Comparison of ENCODE assay signal across 21 cellular contexts in the genomic region with DNA sequence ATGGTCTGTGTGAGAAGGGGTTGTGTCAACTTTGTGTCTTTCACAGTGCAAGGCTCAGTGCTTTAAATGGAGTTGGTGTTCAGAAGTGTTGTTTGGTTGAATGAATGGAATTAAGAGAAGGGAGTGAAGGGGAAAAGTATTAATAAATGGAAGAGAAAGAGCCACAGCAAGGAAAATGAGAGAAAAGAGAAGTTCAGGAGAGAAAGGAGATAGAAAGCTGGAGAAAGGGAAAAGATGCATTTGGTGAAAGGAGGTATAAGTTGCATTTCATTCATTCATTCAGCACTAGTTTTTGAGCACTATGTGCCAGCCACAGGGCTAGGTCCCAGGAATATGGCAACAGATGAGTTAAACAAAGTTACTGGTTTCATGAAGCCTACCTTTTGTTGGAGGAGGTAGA. TPM values are rescaled to one million over a fixed set of nuclear protein-coding genes. Genes with fewer than 3 reads are reported as not detected.
DNase-seq lines count a peak whose midpoint lies in the region; ATAC-seq, FAIRE-seq and TF ChIP-seq lines count a peak whose summit lies in the region.
"Had no signal": no experiment of that assay in that cellular context is flagged by ENCODE, and none has a peak within 500 bp of the region (broad histone marks: within the 10 kb centered on the region; RNA-seq: fewer than 3 reads in every experiment).

No MANE protein-coding gene starts in this region.

- no peak overlapping the region for H3K4me3 ChIP-seq in A549
- no peak overlapping the region for H3K4me3 ChIP-seq in dorsolateral prefrontal cortex
- H3K4me3 ChIP-seq: GM12878, GM23338, HAP-1, PC-9 had no signal

- H3K27me3 ChIP-seq in CD4-positive, alpha-beta T cell (ENCODE audit: control insufficient read depth, insufficient read depth, low read length): no peaks in the 10 kb centered on the region
- no peaks in the 10 kb centered on the region for H3K27me3 ChIP-seq in dorsolateral prefrontal cortex

- no peaks in the 10 kb centered on the region for H3K9me3 ChIP-seq in A549
- H3K9me3 ChIP-seq in CD4-positive, alpha-beta T cell (ENCODE audit: control insufficient read depth, low read length): no peaks in the 10 kb centered on the region
- H3K9me3 ChIP-seq: HAP-1 had no signal

- H3K9me3 Mint-ChIP-seq in activated naive CD8-positive, alpha-beta T cell (ENCODE audit: low read depth): no peaks in the 10 kb centered on the region
- no peaks in the 10 kb centered on the region for H3K9me3 Mint-ChIP-seq in activated naive CD8-positive, alpha-beta T cell treated with anti-CD3 and anti-CD28 coated beads, Interleukin-2, amount 50 U/mL, for 24 hours
- no peaks in the 10 kb centered on the region for H3K9me3 Mint-ChIP-seq in CD4-positive, alpha-beta T cell
- H3K9me3 Mint-ChIP-seq: CD8-positive, alpha-beta T cell; GM23338 had no signal

- no peak overlapping the region for H3K27ac ChIP-seq in A549
- H3K27ac ChIP-seq in CD4-positive, alpha-beta T cell (ENCODE audit: low read depth, low read length): no peak overlapping the region
- peak overlapping the region in 43 of 59 donors; percentile 7 to 100 (median 76) for H3K27ac ChIP-seq in dorsolateral prefrontal cortex
- H3K27ac ChIP-seq: HL-60, PC-9 had no signal

- H3K4me2 ChIP-seq in A549: no peak overlapping the region
- H3K4me2 ChIP-seq: GM23338, PC-9 had no signal

- no peaks in the 10 kb centered on the region for H3K27me3 Mint-ChIP-seq in activated naive CD8-positive, alpha-beta T cell
- H3K27me3 Mint-ChIP-seq in activated naive CD8-positive, alpha-beta T cell treated with anti-CD3 and anti-CD28 coated beads, Interleukin-2, amount 50 U/mL, for 24 hours: no peaks in the 10 kb centered on the region
- H3K27me3 Mint-ChIP-seq in CD4-positive, alpha-beta T cell: no peaks in the 10 kb centered on the region

- TF ChIP-seq POLR2A in A549 (IDR thresholded peaks at IDR 0.05; ENCODE audit: low read length): no peak

- H3K36me3 Mint-ChIP-seq in activated naive CD8-positive, alpha-beta T cell: no peaks in the 10 kb centered on the region
- no peaks in the 10 kb centered on the region for H3K36me3 Mint-ChIP-seq in activated naive CD8-positive, alpha-beta T cell treated with anti-CD3 and anti-CD28 coated beads, Interleukin-2, amount 50 U/mL, for 24 hours (ENCODE audit: low read depth)
- H3K36me3 Mint-ChIP-seq in CD4-positive, alpha-beta T cell (ENCODE audit: low read depth): no peaks in the 10 kb centered on the region
- H3K36me3 Mint-ChIP-seq: CD8-positive, alpha-beta T cell had no signal

- intact Hi-C loops in CD4-positive, alpha-beta T cell (cut with DNase I, micrococcal nuclease): no loop called here
- intact Hi-C loops in dorsolateral prefrontal cortex (cut with DNase I): no loop called here

- TF ChIP-seq EP300 in A549 (IDR thresholded peaks at IDR 0.05): no peak

- H3K27ac Mint-ChIP-seq in activated naive CD8-positive, alpha-beta T cell: peak overlapping the region; percentile 8
- H3K27ac Mint-ChIP-seq in activated naive CD8-positive, alpha-beta T cell treated with anti-CD3 and anti-CD28 coated beads, Interleukin-2, amount 50 U/mL, for 24 hours: no peak overlapping the region
- peak overlapping the region; percentile 45 for H3K27ac Mint-ChIP-seq in CD4-positive, alpha-beta T cell
- H3K27ac Mint-ChIP-seq: CD8-positive, alpha-beta T cell; GM23338 had no signal

- no peaks in the 10 kb centered on the region for H3K4me1 ChIP-seq in A549
- H3K4me1 ChIP-seq: HAP-1 had no signal

- TF ChIP-seq RAD21 in A549 (conservative IDR thresholded peaks at IDR 0.05 in 1 of 2, IDR thresholded peaks at IDR 0.05 in 1 of 2): no peak

- H3K4me1 Mint-ChIP-seq in activated naive CD8-positive, alpha-beta T cell (ENCODE audit: low read depth): peaks cover 26% of the 10 kb centered on the region
- H3K4me1 Mint-ChIP-seq in activated naive CD8-positive, alpha-beta T cell treated with anti-CD3 and anti-CD28 coated beads, Interleukin-2, amount 50 U/mL, for 24 hours: peaks cover 32% of the 10 kb centered on the region
- H3K4me1 Mint-ChIP-seq in CD4-positive, alpha-beta T cell (ENCODE audit: low read depth): peaks cover 50% of the 10 kb centered on the region

- CTCF ChIA-PET in A549 (lab: Yijun Ruan, JAX): interaction anchor here (1.2 kb wide), 1 partner anchor 32 kb away, joined by 3 read pairs; no protein-coding TSS in a partner anchor
- CTCF ChIA-PET in CD4-positive, alpha-beta T cell (lab: Charles Lee): no interaction called here

- POLR2A ChIA-PET in A549 (lab: Yijun Ruan, JAX): no interaction called here
- POLR2A ChIA-PET in CD4-positive, alpha-beta T cell (lab: Charles Lee): interaction anchor here (1.7 kb wide), 1 partner anchor 83 kb away, joined by 3 read pairs; no protein-coding TSS in a partner anchor

- FAIRE-seq in A549 (lab: Jason Lieb, UNC): peak; percentile 18
- FAIRE-seq: GM12878 had no signal

- TF ChIP-seq CTCF in A549 (IDR thresholded peaks at IDR 0.05) (no peak), dorsolateral prefrontal cortex (IDR thresholded peaks at IDR 0.05 in 54 of 56, conservative IDR thresholded peaks at IDR 0.05 in 2 of 56; ENCODE audit: low read depth in 1 of 56, partially characterized antibody in 56 of 56) (no peak)
- no peak for TF ChIP-seq CTCF in CD4-positive, alpha-beta T cell (IDR thresholded peaks at IDR 0.05)

- DNase-seq in activated naive CD8-positive, alpha-beta T cell treated with anti-CD3 and anti-CD28 coated beads, Interleukin-2, amount 50 U/mL, for 24 hours: no peak
- DNase-seq in A549 (ENCODE audit: low read depth in 1 of 2, low spot score in 1 of 2) (no peak), dorsolateral prefrontal cortex (no peak), NCI-H748 treated with DMSO at 0.1 percent for 48 hours (lab: John Stamatoyannopoulos, UW) (no peak)
- DNase-seq in CD4-positive, alpha-beta T cell: no peak
- DNase-seq: CD8-positive, alpha-beta T cell; DND-41; KG1; NCI-H1092 treated with DMSO at 0.1 percent for 48 hours; NCI-H1436 treated with DMSO at 0.1 percent for 48 hours; NCI-H1930; NCI-H69; PC-9; RPMI8226; SIG-M5 had no signal

- H3K4me3 Mint-ChIP-seq in activated naive CD8-positive, alpha-beta T cell: no peak overlapping the region
- no peak overlapping the region for H3K4me3 Mint-ChIP-seq in activated naive CD8-positive, alpha-beta T cell treated with anti-CD3 and anti-CD28 coated beads, Interleukin-2, amount 50 U/mL, for 24 hours
- H3K4me3 Mint-ChIP-seq in CD4-positive, alpha-beta T cell: no peak overlapping the region
- H3K4me3 Mint-ChIP-seq: CD8-positive, alpha-beta T cell; GM23338 had no signal

- ATAC-seq in activated naive CD8-positive, alpha-beta T cell treated with anti-CD3 and anti-CD28 coated beads, Interleukin-2, amount 50 U/mL, for 24 hours: no peak
- no peak for ATAC-seq in A549
- no peak for ATAC-seq in CD4-positive, alpha-beta T cell (ENCODE audit: poor library complexity)
- ATAC-seq in HG03432 (IDR thresholded peaks at IDR 0.05; ENCODE audit: unreplicated experiment): no peak
- ATAC-seq: CD8-positive, alpha-beta T cell; GM12878; GM23338 had no signal

TF ChIP-seq in A549, 52 proteins besides CTCF, POLR2A, EP300 and RAD21 (continues in another document):
- TF ChIP-seq JUNB (IDR thresholded peaks at IDR 0.05) (no peak), ELK1 (IDR thresholded peaks at IDR 0.05; ENCODE audit: low read depth, low read length) (no peak), CBX2 (IDR thresholded peaks at IDR 0.05; ENCODE audit: borderline replicate concordance, low read depth) (no peak), HEYL (CRISPR knock-in tag; IDR thresholded peaks at IDR 0.05) (no peak), EHF (CRISPR knock-in tag; IDR thresholded peaks at IDR 0.05) (no peak), JUN (IDR thresholded peaks at IDR 0.05) (no peak), CEBPB (IDR thresholded peaks at IDR 0.05) (no peak)
- TF ChIP-seq, protein P1, sequence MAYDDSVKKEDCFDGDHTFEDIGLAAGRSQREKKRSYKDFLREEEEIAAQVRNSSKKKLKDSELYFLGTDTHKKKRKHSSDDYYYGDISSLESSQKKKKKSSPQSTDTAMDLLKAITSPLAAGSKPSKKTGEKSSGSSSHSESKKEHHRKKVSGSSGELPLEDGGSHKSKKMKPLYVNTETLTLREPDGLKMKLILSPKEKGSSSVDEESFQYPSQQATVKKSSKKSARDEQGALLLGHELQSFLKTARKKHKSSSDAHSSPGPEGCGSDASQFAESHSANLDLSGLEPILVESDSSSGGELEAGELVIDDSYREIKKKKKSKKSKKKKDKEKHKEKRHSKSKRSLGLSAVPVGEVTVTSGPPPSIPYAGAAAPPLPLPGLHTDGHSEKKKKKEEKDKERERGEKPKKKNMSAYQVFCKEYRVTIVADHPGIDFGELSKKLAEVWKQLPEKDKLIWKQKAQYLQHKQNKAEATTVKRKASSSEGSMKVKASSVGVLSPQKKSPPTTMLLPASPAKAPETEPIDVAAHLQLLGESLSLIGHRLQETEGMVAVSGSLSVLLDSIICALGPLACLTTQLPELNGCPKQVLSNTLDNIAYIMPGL (CRISPR knock-in tag; IDR thresholded peaks at IDR 0.05; ENCODE audit: borderline replicate concordance): no peak
- TF ChIP-seq, protein P2, sequence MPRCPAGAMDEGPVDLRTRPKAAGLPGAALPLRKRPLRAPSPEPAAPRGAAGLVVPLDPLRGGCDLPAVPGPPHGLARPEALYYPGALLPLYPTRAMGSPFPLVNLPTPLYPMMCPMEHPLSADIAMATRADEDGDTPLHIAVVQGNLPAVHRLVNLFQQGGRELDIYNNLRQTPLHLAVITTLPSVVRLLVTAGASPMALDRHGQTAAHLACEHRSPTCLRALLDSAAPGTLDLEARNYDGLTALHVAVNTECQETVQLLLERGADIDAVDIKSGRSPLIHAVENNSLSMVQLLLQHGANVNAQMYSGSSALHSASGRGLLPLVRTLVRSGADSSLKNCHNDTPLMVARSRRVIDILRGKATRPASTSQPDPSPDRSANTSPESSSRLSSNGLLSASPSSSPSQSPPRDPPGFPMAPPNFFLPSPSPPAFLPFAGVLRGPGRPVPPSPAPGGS (IDR thresholded peaks at IDR 0.05): no peak

RNA-seq across cellular contexts. Expression of gene PPP4R2, which starts 34.3 kb away (rescaled TPM):
- polyA plus RNA-seq in A549 (2011; rRNA removed) (42.9 and 68.4 TPM in 2 replicates), A549 (2017; fragmentation: RNase III; extraction: RNeasy Plus Mini Kit Qiagen cat#74134 plus additional on column Dnase treatment) (39.3 to 42.0 TPM (median 39.5 TPM) in 3 replicates)
- polyA plus RNA-seq in A549 (2012; cell fraction: cytosol; rRNA removed): 7.9 and 8.2 TPM in 2 replicates
- 2.7 and 4.5 TPM in 2 replicates for polyA plus RNA-seq in A549 (2012; cell fraction: nucleus; rRNA removed)
- polyA minus RNA-seq in A549 (2011; rRNA and poly(A)+ RNA removed): 9.8 and 11.9 TPM in 2 replicates
- 10 to 100 TPM; 67.8 to 80.3 TPM for total RNA-seq in CD4-positive, alpha-beta T cell
- 100 to 1,000 TPM in 7 of 120 experiments, 10 to 100 TPM in 113; 50.2 to 118 (median 78.2) TPM for total RNA-seq in dorsolateral prefrontal cortex

Comparison
In these comparisons a context has a peak if more than half of its experiments do, and no peak if none do; other contexts are left out.
1. H3K27ac ChIP-seq: peak in dorsolateral prefrontal cortex (43 of 59); none in A549 (0 of 2) and CD4-positive, alpha-beta T cell (single experiment).